Comparison of ENCODE assay signal across 12 cellular contexts in genomic region chr10:110815354-110816004, GRCh38. TPM values are rescaled to one million over a fixed set of nuclear protein-coding genes. Genes with fewer than 3 reads are reported as not detected.
A peak's percentile ranks its signal among the peaks of the same experiment; 100 is the strongest.
DNase-seq lines count a peak whose midpoint lies in the region; ATAC-seq, FAIRE-seq and TF ChIP-seq lines count a peak whose summit lies in the region.
"Had no signal": no experiment of that assay in that cellular context is flagged by ENCODE, and none has a peak within 500 bp of the region (broad histone marks: within the 10 kb centered on the region; RNA-seq: fewer than 3 reads in every experiment).

No MANE protein-coding gene starts in this region.

- H3K9me3 Mint-ChIP-seq in CD14-positive monocyte (no peaks in the 10 kb centered on the region), endodermal cell (no peaks in the 10 kb centered on the region)
- H3K9me3 Mint-ChIP-seq in activated naive CD8-positive, alpha-beta T cell treated with anti-CD3 and anti-CD28 coated beads for 36 hours, result no peaks in the 10 kb centered on the region

- no peak overlapping the region for H3K27ac ChIP-seq in endodermal cell (ENCODE audit: low read depth, low read length)
- H3K27ac ChIP-seq: BLaER1, WERI-Rb-1 had no signal

- intact Hi-C loops in CD14-positive monocyte (cut with micrococcal nuclease), result no loop called here

- WGBS in endodermal cell (ENCODE audit: insufficient coverage in 1 of 2, insufficient read length in 1 of 2), 2 experiments, result 88 to 94% methylated on average over 1 of the region's 1 CpG

- H3K9ac ChIP-seq in endodermal cell (ENCODE audit: extremely low read depth, low read length, poor library complexity, severe bottlenecking), result no peak overlapping the region
- H3K9ac ChIP-seq: BLaER1 had no signal

- peak; percentile 79 for ATAC-seq in GM18868 (IDR thresholded peaks at IDR 0.05; ENCODE audit: unreplicated experiment)
- peak; percentile 86 for ATAC-seq in HG02852 (IDR thresholded peaks at IDR 0.05; ENCODE audit: unreplicated experiment)
- no peak for ATAC-seq in GM21576 (IDR thresholded peaks at IDR 0.05; ENCODE audit: unreplicated experiment)

- H3K4me3 Mint-ChIP-seq in CD14-positive monocyte, result no peak overlapping the region
- no peak overlapping the region for H3K4me3 Mint-ChIP-seq in activated naive CD8-positive, alpha-beta T cell treated with anti-CD3 and anti-CD28 coated beads for 36 hours
- H3K4me3 Mint-ChIP-seq in endodermal cell, result no peak overlapping the region

- FAIRE-seq in HTR-8/SVneo (lab: Jason Lieb, UNC), result no peak

- no peaks in the 10 kb centered on the region for H3K27me3 ChIP-seq in endodermal cell (ENCODE audit: control insufficient read depth, insufficient read depth, low read length, poor library complexity, severe bottlenecking)
- H3K27me3 ChIP-seq: BLaER1 had no signal

- TF ChIP-seq CTCF in CD14-positive monocyte (IDR thresholded peaks at IDR 0.05) (no peak), endodermal cell (conservative IDR thresholded peaks at IDR 0.05) (no peak)

- H3K27ac Mint-ChIP-seq in CD14-positive monocyte (peak overlapping the region in 4 of 7 donors; percentile 12 to 87 (median 42)), endodermal cell (no peak overlapping the region)
- H3K27ac Mint-ChIP-seq in activated naive CD8-positive, alpha-beta T cell treated with anti-CD3 and anti-CD28 coated beads for 36 hours, result peak overlapping the region; percentile 12

- H3K4me3 ChIP-seq in endodermal cell (ENCODE audit: low read length), result no peak overlapping the region
- H3K4me3 ChIP-seq: BLaER1 had no signal

- no peak for DNase-seq in CD14-positive monocyte (ENCODE audit: low spot score)
- peak; percentile 24 for DNase-seq in activated naive CD8-positive, alpha-beta T cell treated with anti-CD3 and anti-CD28 coated beads for 36 hours
- no peak for DNase-seq in LoVo (ENCODE audit: low spot score)
- DNase-seq in HTR-8/SVneo (ENCODE audit: insufficient read length, low spot score), result no peak
- DNase-seq in endodermal cell, result no peak
- DNase-seq: NCI-H187, retina, WERI-Rb-1 had no signal

- peaks cover under 1% of the 10 kb centered on the region for H3K36me3 ChIP-seq in endodermal cell (ENCODE audit: control insufficient read depth, insufficient read depth, low read length)
- H3K36me3 ChIP-seq: BLaER1, WERI-Rb-1 had no signal

- no peaks in the 10 kb centered on the region for H3K36me3 Mint-ChIP-seq in CD14-positive monocyte
- no peaks in the 10 kb centered on the region for H3K36me3 Mint-ChIP-seq in activated naive CD8-positive, alpha-beta T cell treated with anti-CD3 and anti-CD28 coated beads for 36 hours
- peaks cover 6% of the 10 kb centered on the region for H3K36me3 Mint-ChIP-seq in endodermal cell (ENCODE audit: low read depth)

- H3K27me3 Mint-ChIP-seq in CD14-positive monocyte (ENCODE audit: low read depth in 3 of 3) (peaks cover 0 to 3% (median 2%) of the 10 kb centered on the region in 3 donors), endodermal cell (ENCODE audit: insufficient read depth) (no peaks in the 10 kb centered on the region)
- no peaks in the 10 kb centered on the region for H3K27me3 Mint-ChIP-seq in activated naive CD8-positive, alpha-beta T cell treated with anti-CD3 and anti-CD28 coated beads for 36 hours

- H3K9me3 ChIP-seq in endodermal cell (ENCODE audit: control insufficient read depth, low read length), result no peaks in the 10 kb centered on the region
- H3K9me3 ChIP-seq: BLaER1 had no signal

- H3K4me1 ChIP-seq in endodermal cell (ENCODE audit: control insufficient read depth, insufficient read depth, low read length), result no peaks in the 10 kb centered on the region

- peaks cover 5% of the 10 kb centered on the region for H3K4me1 Mint-ChIP-seq in CD14-positive monocyte
- H3K4me1 Mint-ChIP-seq in activated naive CD8-positive, alpha-beta T cell treated with anti-CD3 and anti-CD28 coated beads for 36 hours, result peaks cover 47% of the 10 kb centered on the region
- H3K4me1 Mint-ChIP-seq in endodermal cell, result peaks cover 9% of the 10 kb centered on the region

RNA-seq across cellular contexts. Expression of gene PDCD4, which starts 56.2 kb away (rescaled TPM):
- 10 to 100 TPM; 48.6 to 53.4 TPM for polyA plus RNA-seq in CD14-positive monocyte
- total RNA-seq in activated naive CD8-positive, alpha-beta T cell treated with anti-CD3 and anti-CD28 coated beads for 36 hours, result 100 to 1,000 TPM; 125 TPM
- total RNA-seq in endodermal cell, result 10 to 100 TPM; 46.5 to 48.5 TPM
- polyA plus RNA-seq in endodermal cell (2013, experiment 1 of 2), result 52.4 TPM
- polyA plus RNA-seq in endodermal cell (2013, experiment 2 of 2), result 41.7 TPM
